8 cellular contexts compared by ENCODE assay signal in genomic region chr17:38509008-38509771, GRCh38.
DNase-seq lines count a peak whose midpoint lies in the region; ATAC-seq and TF ChIP-seq lines count a peak whose summit lies in the region.

No MANE protein-coding gene starts in this region.

- no TSS peak for BruUV-seq in HCT116 (replicated peaks; lab: Mats Ljungman, UMichigan)

- H3K36me3 ChIP-seq in HCT116 (ENCODE audit: control insufficient read depth in 1 of 2, insufficient read depth in 2 of 2, low read length in 2 of 2) = no peaks in the 10 kb centered on the region
- peaks cover 0 to 9% of the 10 kb centered on the region in 2 donors for H3K36me3 ChIP-seq in adrenal gland (replicated peaks in 1 of 2)

- no peaks in the 10 kb centered on the region for H3K9me2 ChIP-seq in HCT116 (ENCODE audit: insufficient read depth)

- H3K9me3 ChIP-seq in AG04450 (ENCODE audit: control insufficient read depth, insufficient read depth, low read length) = no peaks in the 10 kb centered on the region; the same call in 1 of the 2 replicates
- H3K9me3 ChIP-seq in HCT116 (ENCODE audit: control insufficient read depth in 1 of 2, insufficient read depth in 1 of 2, low read depth in 1 of 2, low read length in 2 of 2) = no peaks in the 10 kb centered on the region
- no peaks in the 10 kb centered on the region for H3K9me3 ChIP-seq in adrenal gland (replicated peaks in 1 of 3)

- H3K27ac ChIP-seq in AG04450 (ENCODE audit: low read depth, low read length) (peak overlapping the region; percentile 31), HCT116 (ENCODE audit: low read depth, low read length) (no peak overlapping the region), adrenal gland (no peak overlapping the region)

- TF ChIP-seq POLR2A in HCT116 (IDR thresholded peaks at IDR 0.05; ENCODE audit: borderline replicate concordance, extremely low read depth, insufficient read depth, insufficient read length) (no peak), adrenal gland (IDR thresholded peaks at IDR 0.05) (no peak)

- intact Hi-C loops in HCT116 (cut with micrococcal nuclease) = loop anchor here (5.0 kb wide), 1 partner anchor 158 kb away; no protein-coding TSS in a partner anchor
- intact Hi-C loops in adrenal gland (cut with DNase I) = loop anchor here in 1 of 2 donors (10.0 kb wide), 1 partner anchor 156 kb away; no protein-coding TSS in a partner anchor
- intact Hi-C loops in left cardiac atrium (cut with DNase I) = no loop called here

- H3K4me2 ChIP-seq in HCT116 (ENCODE audit: low read length) = no peak overlapping the region

- H3K27me3 ChIP-seq in AG04450 (ENCODE audit: control insufficient read depth, insufficient read depth, low read length) (no peaks in the 10 kb centered on the region), HCT116 (ENCODE audit: insufficient read depth, low read length) (no peaks in the 10 kb centered on the region), adrenal gland (no peaks in the 10 kb centered on the region)

- no peak overlapping the region for H3K4me3 ChIP-seq in AG04450 (ENCODE audit: low read depth, low read length)
- no peak overlapping the region for H3K4me3 ChIP-seq in HCT116 (replicated peaks in 1 of 2; ENCODE audit: low read depth in 1 of 2, low read length in 2 of 2)
- H3K4me3 ChIP-seq in adrenal gland = no peak overlapping the region

- H3K9ac ChIP-seq in HCT116 (ENCODE audit: low read length) = no peak overlapping the region

- H4K20me1 ChIP-seq in HCT116 (ENCODE audit: insufficient read depth) = no peaks in the 10 kb centered on the region

- RAD21 ChIA-PET in HCT116 (lab: Charles Lee; ENCODE audit: low non-redundant PET in 1 of 2, low total read pairs in 2 of 2, uncharacterized antibody in 2 of 2, unreplicated experiment in 2 of 2) = interaction anchor here in 1 of 2 experiments (1.1 kb wide), 1 partner anchor 85 kb away, joined by 3 read pairs; no protein-coding TSS in a partner anchor

- TF ChIP-seq RAD21 in HCT116 (IDR thresholded peaks at IDR 0.05; ENCODE audit: low read depth) = peak; percentile 52

- CTCF ChIA-PET in AG04450 (lab: Charles Lee) (interaction anchor here (0.6 to 2.6 kb wide), 13 partner anchors 13 to 675 kb away, joined by 3 to 14 read pairs (median 5); no protein-coding TSS in a partner anchor), HCT116 (lab: Charles Lee) (interaction anchor here (0.8 to 2.6 kb wide), 6 partner anchors 14 to 158 kb away, joined by 3 to 13 read pairs (median 6); no protein-coding TSS in a partner anchor)

- WGBS in adrenal gland, 4 donors = 52 to 59% (median 54%) methylated on average over 24 to 26 of the region's 26 CpGs

- H3K4me1 ChIP-seq in HCT116 (ENCODE audit: control insufficient read depth in 1 of 2, insufficient read depth in 2 of 2, low read length in 2 of 2) (peaks cover 0 to 22% of the 10 kb centered on the region in 2 experiments; a peak in 2 of 4 replicates), adrenal gland (replicated peaks in 1 of 2) (peaks cover 0 to 13% of the 10 kb centered on the region in 2 donors)

- H2AFZ ChIP-seq in HCT116 (ENCODE audit: low read depth, low read length, poor library complexity, severe bottlenecking) = no peak overlapping the region

- TF ChIP-seq CTCF in AG04450 (IDR thresholded peaks at IDR 0.05; ENCODE audit: low read depth, low read length) = peak; percentile 87
- TF ChIP-seq CTCF in HCT116 (IDR thresholded peaks at IDR 0.05 in 2 of 3, conservative IDR thresholded peaks at IDR 0.05 in 1 of 3; ENCODE audit: borderline replicate concordance in 1 of 3, insufficient read depth in 1 of 3, low read depth in 2 of 3, low read length in 2 of 3) = peak; percentile 53 to 91 (median 81); a peak in 5 of 6 replicates
- peak; percentile 51 to 65 (median 62) for TF ChIP-seq CTCF in adrenal gland (IDR thresholded peaks at IDR 0.05)

- H3K79me2 ChIP-seq in HCT116 (ENCODE audit: insufficient read depth, low read length) = no peaks in the 10 kb centered on the region

- ATAC-seq in HCT116 (peak; percentile 89), left cardiac atrium (peak; percentile 63 to 85), HG02938 (IDR thresholded peaks at IDR 0.05; ENCODE audit: unreplicated experiment) (no peak), HG02571 (IDR thresholded peaks at IDR 0.05; ENCODE audit: unreplicated experiment) (no peak)

- POLR2A ChIA-PET in AG04450 (lab: Yijun Ruan, JAX) (interaction anchor here (0.8 to 1.0 kb wide), 4 partner anchors 51 to 85 kb away, joined by 3 to 4 read pairs (median 4); no protein-coding TSS in a partner anchor), HCT116 (lab: Charles Lee) (interaction anchor here (0.6 kb wide), 1 partner anchor 470 kb away, joined by 3 read pairs; no protein-coding TSS in a partner anchor)

- DNase-seq in AG04450 (ENCODE audit: low read depth, low spot score) = peak; percentile 83
- DNase-seq in HCT116 (ENCODE audit: low read depth, low spot score) = peak; percentile 65
- DNase-seq in SW480 (ENCODE audit: low spot score) = peak; percentile 95
- DNase-seq in adrenal gland = peak; percentile 67 to 89 (median 86)
- DNase-seq in left cardiac atrium = peak; percentile 86
- peak; percentile 85 for DNase-seq in putamen (ENCODE audit: low spot score)

TF ChIP-seq in HCT116, 20 proteins besides CTCF, POLR2A, EP300 and RAD21:
- no peak for TF ChIP-seq FOSL1 (IDR thresholded peaks at IDR 0.05; ENCODE audit: low read depth)
- no peak for TF ChIP-seq POLR2AphosphoS5 (IDR thresholded peaks at IDR 0.05; ENCODE audit: low read depth, low read length)
- no peak for TF ChIP-seq ELF1 (IDR thresholded peaks at IDR 0.05; ENCODE audit: borderline replicate concordance, low read depth)

Comparison
In these comparisons a context has a peak if more than half of its experiments do, and no peak if none do; other contexts are left out.
1. ATAC-seq: peak in HCT116 (single experiment) and left cardiac atrium (2 of 2); none in HG02938 (single experiment) and HG02571 (single experiment).
2. Peak in every context shown above with its lines, with median percentiles within 50 percentile points of each other: DNase-seq and CTCF ChIP-seq.